Comparison of ENCODE assay signal across 8 cellular contexts in the genomic region with DNA sequence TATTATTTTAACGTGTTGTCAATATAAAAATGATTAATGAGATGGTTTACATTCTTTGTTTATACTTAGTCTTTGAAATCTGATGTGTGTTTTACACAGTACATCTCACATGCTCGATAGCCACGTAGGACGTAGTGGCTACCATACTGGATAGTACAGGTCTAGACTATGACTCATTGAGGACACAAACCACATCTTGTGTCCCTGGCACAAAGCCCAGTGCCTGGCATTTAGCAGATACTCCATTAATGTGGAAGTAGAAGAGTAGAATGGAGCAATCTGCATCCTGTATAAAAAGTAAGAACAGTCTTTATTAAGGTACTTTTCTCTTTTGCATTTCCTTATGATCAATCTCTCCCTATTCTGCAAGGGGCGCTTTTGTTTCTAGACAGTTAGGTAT. TPM values are rescaled to one million over a fixed set of nuclear protein-coding genes. Genes with fewer than 3 reads are reported as not detected.
A peak's percentile ranks its signal among the peaks of the same experiment; 100 is the strongest.
DNase-seq lines count a peak whose midpoint lies in the region; ATAC-seq and TF ChIP-seq lines count a peak whose summit lies in the region.

No MANE protein-coding gene starts in this region.

- POLR2A ChIA-PET in MCF 10A (lab: Yijun Ruan, JAX), result no interaction called here

- no peak overlapping the region for H2AFZ ChIP-seq in neural progenitor cell (replicated peaks)

- CTCF ChIA-PET in MCF 10A (lab: Yijun Ruan, JAX), result no interaction called here

- H3K27me3 Mint-ChIP-seq in MCF 10A (ENCODE audit: insufficient read depth, unreplicated experiment) (no peaks in the 10 kb centered on the region), neural progenitor cell (ENCODE audit: insufficient read depth, low read depth) (peaks cover 9% of the 10 kb centered on the region), nephron progenitor cell (ENCODE audit: low read depth, poor library complexity) (peaks cover 7% of the 10 kb centered on the region)

- no TSS peak for BruUV-seq in MCF 10A (replicated peaks; lab: Mats Ljungman, UMichigan)

- H3K27ac Mint-ChIP-seq in MCF 10A (ENCODE audit: low read depth, unreplicated experiment) (peak overlapping the region; percentile 55), neural progenitor cell (no peak overlapping the region), nephron progenitor cell (no peak overlapping the region)

- intact Hi-C loops in MCF 10A (cut with micrococcal nuclease), result loop anchor here (2.0 kb wide), 1 partner anchor 38 kb away; no protein-coding TSS in a partner anchor

- ATAC-seq in HG03571 (IDR thresholded peaks at IDR 0.05; ENCODE audit: unreplicated experiment) (no peak), HG03378 (IDR thresholded peaks at IDR 0.05; ENCODE audit: unreplicated experiment) (no peak)

- no peaks in the 10 kb centered on the region for H3K27me3 ChIP-seq in neural progenitor cell

- H3K36me3 ChIP-seq in neural progenitor cell, result no peaks in the 10 kb centered on the region

- H3K79me2 ChIP-seq in neural progenitor cell (ENCODE audit: low read depth), result no peaks in the 10 kb centered on the region

- H3K27ac ChIP-seq in neural progenitor cell, result no peak overlapping the region

- DNase-seq in ELR (ENCODE audit: low read depth) (peak; percentile 81), NCI-H446 (lab: John Stamatoyannopoulos, UW) (peak; percentile 3 to 48), MCF 10A (ENCODE audit: unreplicated experiment) (peak; percentile 98), mucosa of gallbladder (ENCODE audit: low spot score) (peak; percentile 89), neural progenitor cell (ENCODE audit: low spot score) (no peak), nephron progenitor cell (no peak)

- H3K36me3 Mint-ChIP-seq in MCF 10A (ENCODE audit: insufficient read depth, unreplicated experiment) (peaks cover 6% of the 10 kb centered on the region), neural progenitor cell (no peaks in the 10 kb centered on the region), nephron progenitor cell (ENCODE audit: low read depth) (no peaks in the 10 kb centered on the region)

- no peak for TF ChIP-seq CTCF in MCF 10A (IDR thresholded peaks at IDR 0.05; ENCODE audit: unreplicated experiment)
- TF ChIP-seq CTCF in neural progenitor cell (IDR thresholded peaks at IDR 0.05), result no peak
- TF ChIP-seq CTCF in nephron progenitor cell (IDR thresholded peaks at IDR 0.05), result no peak

- H3K4me3 ChIP-seq in neural progenitor cell, result no peak overlapping the region

- H3F3A ChIP-seq in neural progenitor cell (ENCODE audit: low read depth), result peaks cover 5% of the 10 kb centered on the region

- no peak overlapping the region for H3K9ac ChIP-seq in neural progenitor cell

- H3K9me3 Mint-ChIP-seq in MCF 10A (ENCODE audit: unreplicated experiment), result no peaks in the 10 kb centered on the region
- peaks cover 4% of the 10 kb centered on the region for H3K9me3 Mint-ChIP-seq in neural progenitor cell
- peaks cover 5% of the 10 kb centered on the region for H3K9me3 Mint-ChIP-seq in nephron progenitor cell

- H4K20me1 ChIP-seq in neural progenitor cell (ENCODE audit: low read depth), result no peaks in the 10 kb centered on the region

- H3K9me3 ChIP-seq in neural progenitor cell (ENCODE audit: low read depth), result no peaks in the 10 kb centered on the region

- peaks cover 14% of the 10 kb centered on the region for H3K4me1 ChIP-seq in neural progenitor cell

- no peak overlapping the region for H3K4me2 ChIP-seq in neural progenitor cell

- H3K4me3 Mint-ChIP-seq in MCF 10A (ENCODE audit: unreplicated experiment) (no peak overlapping the region), neural progenitor cell (no peak overlapping the region), nephron progenitor cell (no peak overlapping the region)

- H3K4me1 Mint-ChIP-seq in MCF 10A (ENCODE audit: insufficient read depth, unreplicated experiment) (peaks cover 30% of the 10 kb centered on the region), neural progenitor cell (peaks cover 6% of the 10 kb centered on the region), nephron progenitor cell (no peaks in the 10 kb centered on the region)

RNA-seq across cellular contexts. Expression of a gene that starts 49.0 kb away (rescaled TPM):
- total RNA-seq in MCF 10A (2022) (8.9 and 9.1 TPM in 2 replicates), mucosa of gallbladder (112 TPM), neural progenitor cell (ENCODE audit: low replicate concordance) (7.6 and 12.6 TPM in 2 replicates)

Comparison
In these comparisons a context has a peak if more than half of its experiments do, and no peak if none do; other contexts are left out.
1. DNase-seq: peak in ELR (single experiment), NCI-H446 (2 of 2), MCF 10A (single experiment) and mucosa of gallbladder (single experiment); none in neural progenitor cell (single experiment) and nephron progenitor cell (single experiment).